ENCODE assay signal across 1 cellular context in genomic region chr2:152432765-152433164, GRCh38.
TF ChIP-seq lines count a peak whose summit lies in the region.

No MANE protein-coding gene starts in this region.

TF ChIP-seq in HepG2, 621 proteins besides CTCF, POLR2A, EP300 and RAD21 (continued from another document and continues in another):
- TF ChIP-seq ZHX2 (IDR thresholded peaks at IDR 0.05; ENCODE audit: low read depth) (no peak), ZHX2 (CRISPR knock-in tag; IDR thresholded peaks at IDR 0.05; ENCODE audit: borderline replicate concordance) (no peak), NFIB (CRISPR knock-in tag; IDR thresholded peaks at IDR 0.05; ENCODE audit: borderline replicate concordance) (no peak), ZNF782 (CRISPR knock-in tag; IDR thresholded peaks at IDR 0.05; ENCODE audit: borderline replicate concordance) (no peak), GZF1 (CRISPR knock-in tag; IDR thresholded peaks at IDR 0.05) (no peak), NCOR1 (IDR thresholded peaks at IDR 0.05; ENCODE audit: borderline replicate concordance, low read length) (peak; percentile 53; the same call in 1 of the 2 replicates), ATF1 (CRISPR knock-in tag; IDR thresholded peaks at IDR 0.05) (peak; percentile 44; the same call in 1 of the 2 replicates), MTERF4 (CRISPR knock-in tag; IDR thresholded peaks at IDR 0.05) (no peak), FOXK2 (IDR thresholded peaks at IDR 0.05) (no peak), ZBTB1 (CRISPR knock-in tag; IDR thresholded peaks at IDR 0.05; ENCODE audit: borderline replicate concordance) (no peak), TSC22D2 (CRISPR knock-in tag; IDR thresholded peaks at IDR 0.05; ENCODE audit: borderline replicate concordance) (no peak), SP2 (CRISPR knock-in tag; IDR thresholded peaks at IDR 0.05) (no peak), PITX1 (CRISPR knock-in tag; IDR thresholded peaks at IDR 0.05) (0 out of 2 replicates have a peak, but pooled peaks have one; percentile 31), BRCA1 (CRISPR knock-in tag; IDR thresholded peaks at IDR 0.05) (no peak), ZNF724P (CRISPR knock-in tag; IDR thresholded peaks at IDR 0.05; ENCODE audit: borderline replicate concordance) (no peak), ETV5 (CRISPR knock-in tag; IDR thresholded peaks at IDR 0.05; ENCODE audit: borderline replicate concordance) (peak; percentile 37; the same call in 1 of the 2 replicates), MEIS2 (CRISPR knock-in tag; IDR thresholded peaks at IDR 0.05) (no peak), IKZF4 (CRISPR knock-in tag; IDR thresholded peaks at IDR 0.05; ENCODE audit: borderline replicate concordance, low read depth, not compliant biosample characterization) (no peak), TEAD3 (CRISPR knock-in tag; optimal IDR thresholded peaks at IDR 0.05; ENCODE audit: borderline replicate concordance) (no peak), ZNF557 (CRISPR knock-in tag; IDR thresholded peaks at IDR 0.05) (no peak), IRX3 (CRISPR knock-in tag; IDR thresholded peaks at IDR 0.05; ENCODE audit: borderline replicate concordance, low read depth) (no peak), ZNF503 (CRISPR knock-in tag; IDR thresholded peaks at IDR 0.05) (no peak), SSRP1 (CRISPR knock-in tag; IDR thresholded peaks at IDR 0.05) (no peak), RFXAP (CRISPR knock-in tag; IDR thresholded peaks at IDR 0.05; ENCODE audit: borderline replicate concordance) (no peak), ZNF614 (CRISPR knock-in tag; IDR thresholded peaks at IDR 0.05; ENCODE audit: borderline replicate concordance) (no peak; the same call in 1 of the 2 replicates), ZNF292 (CRISPR knock-in tag; IDR thresholded peaks at IDR 0.05; ENCODE audit: borderline replicate concordance, low read depth) (no peak; the same call in 1 of the 2 replicates), NFE2L1 (CRISPR knock-in tag; IDR thresholded peaks at IDR 0.05; ENCODE audit: borderline replicate concordance) (no peak), MXD4 (CRISPR knock-in tag; IDR thresholded peaks at IDR 0.05) (no peak), ZNF24 (IDR thresholded peaks at IDR 0.05) (0 out of 2 replicates have a peak, but pooled peaks have one; percentile 23), KDM6A (CRISPR knock-in tag; IDR thresholded peaks at IDR 0.05; ENCODE audit: low read depth) (0 out of 2 replicates have a peak, but pooled peaks have one; percentile 34)
- TF ChIP-seq, protein P1, sequence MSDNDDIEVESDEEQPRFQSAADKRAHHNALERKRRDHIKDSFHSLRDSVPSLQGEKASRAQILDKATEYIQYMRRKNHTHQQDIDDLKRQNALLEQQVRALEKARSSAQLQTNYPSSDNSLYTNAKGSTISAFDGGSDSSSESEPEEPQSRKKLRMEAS (IDR thresholded peaks at IDR 0.05) = peak; percentile 52; the same call in 1 of the 2 replicates
- TF ChIP-seq, protein P2, sequence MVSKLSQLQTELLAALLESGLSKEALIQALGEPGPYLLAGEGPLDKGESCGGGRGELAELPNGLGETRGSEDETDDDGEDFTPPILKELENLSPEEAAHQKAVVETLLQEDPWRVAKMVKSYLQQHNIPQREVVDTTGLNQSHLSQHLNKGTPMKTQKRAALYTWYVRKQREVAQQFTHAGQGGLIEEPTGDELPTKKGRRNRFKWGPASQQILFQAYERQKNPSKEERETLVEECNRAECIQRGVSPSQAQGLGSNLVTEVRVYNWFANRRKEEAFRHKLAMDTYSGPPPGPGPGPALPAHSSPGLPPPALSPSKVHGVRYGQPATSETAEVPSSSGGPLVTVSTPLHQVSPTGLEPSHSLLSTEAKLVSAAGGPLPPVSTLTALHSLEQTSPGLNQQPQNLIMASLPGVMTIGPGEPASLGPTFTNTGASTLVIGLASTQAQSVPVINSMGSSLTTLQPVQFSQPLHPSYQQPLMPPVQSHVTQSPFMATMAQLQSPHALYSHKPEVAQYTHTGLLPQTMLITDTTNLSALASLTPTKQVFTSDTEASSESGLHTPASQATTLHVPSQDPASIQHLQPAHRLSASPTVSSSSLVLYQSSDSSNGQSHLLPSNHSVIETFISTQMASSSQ (IDR thresholded peaks at IDR 0.05; ENCODE audit: low read depth) = no peak
- TF ChIP-seq, protein P2 (CRISPR knock-in tag; IDR thresholded peaks at IDR 0.05; ENCODE audit: borderline replicate concordance) = no peak
- TF ChIP-seq, protein P3, sequence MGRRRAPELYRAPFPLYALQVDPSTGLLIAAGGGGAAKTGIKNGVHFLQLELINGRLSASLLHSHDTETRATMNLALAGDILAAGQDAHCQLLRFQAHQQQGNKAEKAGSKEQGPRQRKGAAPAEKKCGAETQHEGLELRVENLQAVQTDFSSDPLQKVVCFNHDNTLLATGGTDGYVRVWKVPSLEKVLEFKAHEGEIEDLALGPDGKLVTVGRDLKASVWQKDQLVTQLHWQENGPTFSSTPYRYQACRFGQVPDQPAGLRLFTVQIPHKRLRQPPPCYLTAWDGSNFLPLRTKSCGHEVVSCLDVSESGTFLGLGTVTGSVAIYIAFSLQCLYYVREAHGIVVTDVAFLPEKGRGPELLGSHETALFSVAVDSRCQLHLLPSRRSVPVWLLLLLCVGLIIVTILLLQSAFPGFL (CRISPR knock-in tag; IDR thresholded peaks at IDR 0.05) = no peak
- TF ChIP-seq, protein P4, sequence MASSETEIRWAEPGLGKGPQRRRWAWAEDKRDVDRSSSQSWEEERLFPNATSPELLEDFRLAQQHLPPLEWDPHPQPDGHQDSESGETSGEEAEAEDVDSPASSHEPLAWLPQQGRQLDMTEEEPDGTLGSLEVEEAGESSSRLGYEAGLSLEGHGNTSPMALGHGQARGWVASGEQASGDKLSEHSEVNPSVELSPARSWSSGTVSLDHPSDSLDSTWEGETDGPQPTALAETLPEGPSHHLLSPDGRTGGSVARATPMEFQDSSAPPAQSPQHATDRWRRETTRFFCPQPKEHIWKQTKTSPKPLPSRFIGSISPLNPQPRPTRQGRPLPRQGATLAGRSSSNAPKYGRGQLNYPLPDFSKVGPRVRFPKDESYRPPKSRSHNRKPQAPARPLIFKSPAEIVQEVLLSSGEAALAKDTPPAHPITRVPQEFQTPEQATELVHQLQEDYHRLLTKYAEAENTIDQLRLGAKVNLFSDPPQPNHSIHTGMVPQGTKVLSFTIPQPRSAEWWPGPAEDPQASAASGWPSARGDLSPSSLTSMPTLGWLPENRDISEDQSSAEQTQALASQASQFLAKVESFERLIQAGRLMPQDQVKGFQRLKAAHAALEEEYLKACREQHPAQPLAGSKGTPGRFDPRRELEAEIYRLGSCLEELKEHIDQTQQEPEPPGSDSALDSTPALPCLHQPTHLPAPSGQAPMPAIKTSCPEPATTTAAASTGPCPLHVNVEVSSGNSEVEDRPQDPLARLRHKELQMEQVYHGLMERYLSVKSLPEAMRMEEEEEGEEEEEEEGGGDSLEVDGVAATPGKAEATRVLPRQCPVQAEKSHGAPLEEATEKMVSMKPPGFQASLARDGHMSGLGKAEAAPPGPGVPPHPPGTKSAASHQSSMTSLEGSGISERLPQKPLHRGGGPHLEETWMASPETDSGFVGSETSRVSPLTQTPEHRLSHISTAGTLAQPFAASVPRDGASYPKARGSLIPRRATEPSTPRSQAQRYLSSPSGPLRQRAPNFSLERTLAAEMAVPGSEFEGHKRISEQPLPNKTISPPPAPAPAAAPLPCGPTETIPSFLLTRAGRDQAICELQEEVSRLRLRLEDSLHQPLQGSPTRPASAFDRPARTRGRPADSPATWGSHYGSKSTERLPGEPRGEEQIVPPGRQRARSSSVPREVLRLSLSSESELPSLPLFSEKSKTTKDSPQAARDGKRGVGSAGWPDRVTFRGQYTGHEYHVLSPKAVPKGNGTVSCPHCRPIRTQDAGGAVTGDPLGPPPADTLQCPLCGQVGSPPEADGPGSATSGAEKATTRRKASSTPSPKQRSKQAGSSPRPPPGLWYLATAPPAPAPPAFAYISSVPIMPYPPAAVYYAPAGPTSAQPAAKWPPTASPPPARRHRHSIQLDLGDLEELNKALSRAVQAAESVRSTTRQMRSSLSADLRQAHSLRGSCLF (CRISPR knock-in tag; IDR thresholded peaks at IDR 0.05; ENCODE audit: borderline replicate concordance) = no peak
- TF ChIP-seq, protein P5, sequence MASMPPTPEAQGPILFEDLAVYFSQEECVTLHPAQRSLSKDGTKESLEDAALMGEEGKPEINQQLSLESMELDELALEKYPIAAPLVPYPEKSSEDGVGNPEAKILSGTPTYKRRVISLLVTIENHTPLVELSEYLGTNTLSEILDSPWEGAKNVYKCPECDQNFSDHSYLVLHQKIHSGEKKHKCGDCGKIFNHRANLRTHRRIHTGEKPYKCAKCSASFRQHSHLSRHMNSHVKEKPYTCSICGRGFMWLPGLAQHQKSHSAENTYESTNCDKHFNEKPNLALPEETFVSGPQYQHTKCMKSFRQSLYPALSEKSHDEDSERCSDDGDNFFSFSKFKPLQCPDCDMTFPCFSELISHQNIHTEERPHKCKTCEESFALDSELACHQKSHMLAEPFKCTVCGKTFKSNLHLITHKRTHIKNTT (CRISPR knock-in tag; IDR thresholded peaks at IDR 0.05) = no peak
- TF ChIP-seq, protein P6, sequence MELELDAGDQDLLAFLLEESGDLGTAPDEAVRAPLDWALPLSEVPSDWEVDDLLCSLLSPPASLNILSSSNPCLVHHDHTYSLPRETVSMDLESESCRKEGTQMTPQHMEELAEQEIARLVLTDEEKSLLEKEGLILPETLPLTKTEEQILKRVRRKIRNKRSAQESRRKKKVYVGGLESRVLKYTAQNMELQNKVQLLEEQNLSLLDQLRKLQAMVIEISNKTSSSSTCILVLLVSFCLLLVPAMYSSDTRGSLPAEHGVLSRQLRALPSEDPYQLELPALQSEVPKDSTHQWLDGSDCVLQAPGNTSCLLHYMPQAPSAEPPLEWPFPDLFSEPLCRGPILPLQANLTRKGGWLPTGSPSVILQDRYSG (CRISPR knock-in tag; IDR thresholded peaks at IDR 0.05) = no peak
